In the genomic region with DNA sequence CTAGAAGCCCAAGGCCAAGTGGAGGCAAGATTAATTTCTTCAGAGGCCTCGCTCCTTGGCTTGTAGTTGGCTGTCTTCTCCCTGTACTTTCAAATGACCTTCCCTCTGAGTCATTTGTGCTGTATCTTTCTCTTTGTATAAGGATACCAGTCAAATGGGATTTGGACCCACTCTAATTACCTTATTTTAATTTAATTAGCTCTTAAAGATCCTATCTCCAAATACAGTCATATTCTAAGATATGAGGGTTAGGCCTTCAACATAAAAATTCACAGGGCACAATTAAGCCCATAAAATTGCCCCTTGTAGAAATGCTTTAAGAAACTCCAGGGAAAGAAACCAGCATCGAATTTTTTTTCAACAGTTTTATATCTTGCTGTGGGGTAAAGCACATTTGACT, we compare ENCODE assay signal across 28 cellular contexts.
"Had no signal": no experiment of that assay in that cellular context is flagged by ENCODE, and none has a peak within 500 bp of the region (broad histone marks: within the 10 kb centered on the region; RNA-seq: fewer than 3 reads in every experiment).

No MANE protein-coding gene starts in this region.

- H3K9me3 ChIP-seq: esophagus squamous epithelium, lower lobe of right lung, neutrophil, pancreas, testis, tibial artery had no signal

- ATAC-seq: effector memory CD8-positive, alpha-beta T cell; heart right ventricle; left colon; left ventricle myocardium superior; lower lobe of right lung; natural killer cell; pancreas; stimulated activated memory B cell treated with anti-CD40 and anti-IgM and Interleukin-4, amounts not matched to agents 10 μg/mL and 1 μg/mL and 100 μg/mL, for 72 hours; stimulated activated naive CD8-positive, alpha-beta T cell treated with anti-CD3 and anti-CD28 coated beads, Interleukin-15, Interleukin-2, amounts not matched to agents 100 U/mL and 50 U/mL, for 24 hours had no signal

- H3K36me3 ChIP-seq: esophagus squamous epithelium, heart right ventricle, lower lobe of right lung, neutrophil, pancreas, spleen, tibial artery had no signal

- H3K4me1 ChIP-seq: esophagus squamous epithelium, heart right ventricle, lower lobe of right lung, pancreas, spleen, testis, tibial artery had no signal

- H3K4me3 Mint-ChIP-seq: effector memory CD8-positive, alpha-beta T cell; immature natural killer cell; natural killer cell; neural crest cell; stimulated activated memory B cell treated with anti-CD40 and anti-IgM and Interleukin-4, amounts not matched to agents 10 μg/mL and 1 μg/mL and 100 μg/mL, for 72 hours; type B pancreatic cell had no signal

- H3K27ac Mint-ChIP-seq: effector memory CD8-positive, alpha-beta T cell; immature natural killer cell; natural killer cell; stimulated activated memory B cell treated with anti-CD40 and anti-IgM and Interleukin-4, amounts not matched to agents 10 μg/mL and 1 μg/mL and 100 μg/mL, for 72 hours; type B pancreatic cell had no signal

- H3K27me3 ChIP-seq: esophagus squamous epithelium, heart right ventricle, neutrophil, pancreas, spleen, testis, tibial artery had no signal

- H3K9me3 Mint-ChIP-seq: natural killer cell, type B pancreatic cell had no signal

- H3K4me3 ChIP-seq: esophagus squamous epithelium, heart right ventricle, lower lobe of right lung, pancreas, skin epidermis, spleen, testis, tibial artery had no signal

- H3K27me3 Mint-ChIP-seq: effector memory CD8-positive, alpha-beta T cell; stimulated activated memory B cell treated with anti-CD40 and anti-IgM and Interleukin-4, amounts not matched to agents 10 μg/mL and 1 μg/mL and 100 μg/mL, for 72 hours; type B pancreatic cell had no signal

- H3K27ac ChIP-seq: esophagus squamous epithelium, heart right ventricle, lower lobe of right lung, neutrophil, pancreas, skin epidermis, spleen, testis, tibial artery had no signal

- DNase-seq: cortex of kidney; effector memory CD8-positive, alpha-beta T cell; erythroblast; esophagus squamous epithelium; foreskin melanocyte; glutamatergic neuron; heart right ventricle; hypothalamus; immature natural killer cell; islet precursor cell; kidney glomerular epithelial cell; left colon; left ventricle myocardium superior; lower lobe of right lung; natural killer cell; pancreas; retina; spleen; stimulated activated CD4-positive, alpha-beta T cell treated with anti-CD3 and anti-CD28 coated beads, Interleukin-4, amount 100 ng/mL, for 4 hours; stimulated activated naive CD8-positive, alpha-beta T cell treated with anti-CD3 and anti-CD28 coated beads, Interleukin-15, Interleukin-2, amounts not matched to agents 100 U/mL and 50 U/mL, for 24 hours; substantia nigra; testis; tibial artery had no signal

- H3K4me1 Mint-ChIP-seq: immature natural killer cell, natural killer cell, neural crest cell had no signal

- H3K36me3 Mint-ChIP-seq: immature natural killer cell, natural killer cell, type B pancreatic cell had no signal
